Comparison of ENCODE assay signal across 1 cellular context in genomic region chr17:76240461-76241204, GRCh38.
TF ChIP-seq lines count a peak whose summit lies in the region.

Gene RNF157 (minus strand): TSS chr17:76240493. CDS start chr17:76240240, 253 bp downstream.

TF ChIP-seq in HepG2, 621 proteins besides CTCF, POLR2A, EP300 and RAD21 (continued from another document):
- TF ChIP-seq HOXA3 (CRISPR knock-in tag; IDR thresholded peaks at IDR 0.05) (0 out of 2 replicates have a peak, but pooled peaks have one; percentile 0), CBFB (CRISPR knock-in tag; IDR thresholded peaks at IDR 0.05) (0 out of 2 replicates have a peak, but pooled peaks have one; percentile 25), ZNF563 (CRISPR knock-in tag; IDR thresholded peaks at IDR 0.05) (peak; percentile 81; the same call in 1 of the 2 replicates), ZSCAN9 (CRISPR knock-in tag; IDR thresholded peaks at IDR 0.05; ENCODE audit: borderline replicate concordance) (no peak), ZMAT3 (CRISPR knock-in tag; conservative IDR thresholded peaks at IDR 0.05) (0 out of 2 replicates have a peak, but pooled peaks have one; percentile 21)
TF ChIP-seq in HepG2: peak in this region for 102.
